In genomic region chr17:79993390-79994221, GRCh38 we compare ENCODE assay signal across 1 cellular context.
A peak's percentile ranks its signal among the peaks of the same experiment; 100 is the strongest.
TF ChIP-seq lines count a peak whose summit lies in the region.

No MANE protein-coding gene starts in this region.

TF ChIP-seq in HepG2, 621 proteins besides CTCF, POLR2A, EP300 and RAD21 (continued from another document and continues in another):
- TF ChIP-seq ZNF281 (CRISPR knock-in tag; IDR thresholded peaks at IDR 0.05; ENCODE audit: borderline replicate concordance) (peak; percentile 90), GTF2F1 (IDR thresholded peaks at IDR 0.05; ENCODE audit: low read length) (peak; percentile 50; the same call in 1 of the 2 replicates), ZNF772 (CRISPR knock-in tag; IDR thresholded peaks at IDR 0.05) (peak; percentile 88), ZNF138 (CRISPR knock-in tag; IDR thresholded peaks at IDR 0.05; ENCODE audit: low read depth) (peak; percentile 90), FIP1L1 (IDR thresholded peaks at IDR 0.05; ENCODE audit: borderline replicate concordance, insufficient read depth, low read depth, low read length) (no peak), ZBTB7B (CRISPR knock-in tag; IDR thresholded peaks at IDR 0.05) (peak; percentile 100), ZNF263 (CRISPR knock-in tag; IDR thresholded peaks at IDR 0.05) (peak; percentile 100), U2AF2 (IDR thresholded peaks at IDR 0.05; ENCODE audit: low read depth, low read length) (no peak), HDAC1 (CRISPR knock-in tag; IDR thresholded peaks at IDR 0.05) (peak; percentile 99), ZNF629 (CRISPR knock-in tag; conservative IDR thresholded peaks at IDR 0.05) (peak; percentile 62), ZBTB4 (CRISPR knock-in tag; IDR thresholded peaks at IDR 0.05; ENCODE audit: borderline replicate concordance) (peak; percentile 99), SOX13 (IDR thresholded peaks at IDR 0.05) (peak; percentile 77), SOX13 (CRISPR knock-in tag; conservative IDR thresholded peaks at IDR 0.05 in 1 of 2, IDR thresholded peaks at IDR 0.05 in 1 of 2) (peak in 1 of 2 experiments; percentile 95; a peak in 2 of 4 replicates), SP1 (IDR thresholded peaks at IDR 0.05) (no peak), SP1 (CRISPR knock-in tag; IDR thresholded peaks at IDR 0.05) (peak; percentile 44; the same call in 1 of the 2 replicates), ZNF446 (CRISPR knock-in tag; IDR thresholded peaks at IDR 0.05) (0 out of 2 replicates have a peak, but pooled peaks have one; percentile 14), NR0B2 (CRISPR knock-in tag; IDR thresholded peaks at IDR 0.05) (peak; percentile 51), ZNF460 (CRISPR knock-in tag; IDR thresholded peaks at IDR 0.05; ENCODE audit: borderline replicate concordance) (peak; percentile 81; the same call in 1 of the 2 replicates), KMT2B (CRISPR knock-in tag; IDR thresholded peaks at IDR 0.05) (peak; percentile 75; the same call in 1 of the 2 replicates), ZNF589 (CRISPR knock-in tag; conservative IDR thresholded peaks at IDR 0.05) (0 out of 2 replicates have a peak, but pooled peaks have one; percentile 46), ZNF841 (CRISPR knock-in tag; IDR thresholded peaks at IDR 0.05; ENCODE audit: borderline replicate concordance) (no peak), NR3C1 (CRISPR knock-in tag; IDR thresholded peaks at IDR 0.05) (no peak), MTA3 (CRISPR knock-in tag; IDR thresholded peaks at IDR 0.05) (no peak), JUN (CRISPR knock-in tag; IDR thresholded peaks at IDR 0.05) (peak; percentile 98), ZNF207 (IDR thresholded peaks at IDR 0.05; ENCODE audit: borderline replicate concordance) (no peak), XRCC5 (optimal IDR thresholded peaks at IDR 0.05; ENCODE audit: low read length) (peak; percentile 83), ZNF251 (CRISPR knock-in tag; IDR thresholded peaks at IDR 0.05) (no peak), ZBTB2 (CRISPR knock-in tag; IDR thresholded peaks at IDR 0.05; ENCODE audit: low read depth) (peak; percentile 64; the same call in 1 of the 2 replicates), MYNN (CRISPR knock-in tag; IDR thresholded peaks at IDR 0.05; ENCODE audit: low read depth) (no peak; the same call in 1 of the 2 replicates), ZSCAN30 (CRISPR knock-in tag; IDR thresholded peaks at IDR 0.05) (no peak), ZNF737 (CRISPR knock-in tag; IDR thresholded peaks at IDR 0.05; ENCODE audit: borderline replicate concordance) (peak; percentile 84; the same call in 1 of the 2 replicates), ZNF501 (CRISPR knock-in tag; IDR thresholded peaks at IDR 0.05) (peak; percentile 75), HMG20B (CRISPR knock-in tag; conservative IDR thresholded peaks at IDR 0.05) (peak; percentile 88), CENPT (CRISPR knock-in tag; IDR thresholded peaks at IDR 0.05; ENCODE audit: low read depth) (0 out of 2 replicates have a peak, but pooled peaks have one; percentile 57), SAP130 (CRISPR knock-in tag; IDR thresholded peaks at IDR 0.05; ENCODE audit: low read depth) (peak; percentile 99), ZBTB46 (CRISPR knock-in tag; IDR thresholded peaks at IDR 0.05; ENCODE audit: borderline replicate concordance) (peak; percentile 99), ZNF280B (CRISPR knock-in tag; IDR thresholded peaks at IDR 0.05; ENCODE audit: borderline replicate concordance) (peak; percentile 92), ZNF607 (CRISPR knock-in tag; IDR thresholded peaks at IDR 0.05; ENCODE audit: borderline replicate concordance) (peak; percentile 54; the same call in 1 of the 2 replicates), ZNF572 (CRISPR knock-in tag; IDR thresholded peaks at IDR 0.05) (no peak), LBX2 (CRISPR knock-in tag; IDR thresholded peaks at IDR 0.05; ENCODE audit: borderline replicate concordance) (0 out of 2 replicates have a peak, but pooled peaks have one; percentile 25), AHR (CRISPR knock-in tag; IDR thresholded peaks at IDR 0.05) (peak; percentile 32; the same call in 1 of the 2 replicates), ZFP41 (CRISPR knock-in tag; IDR thresholded peaks at IDR 0.05; ENCODE audit: borderline replicate concordance) (peak; percentile 96), PHF20 (CRISPR knock-in tag; IDR thresholded peaks at IDR 0.05) (peak; percentile 49), HHEX (CRISPR knock-in tag; IDR thresholded peaks at IDR 0.05) (no peak), SSRP1 (CRISPR knock-in tag; IDR thresholded peaks at IDR 0.05) (no peak)
- TF ChIP-seq, protein P1, sequence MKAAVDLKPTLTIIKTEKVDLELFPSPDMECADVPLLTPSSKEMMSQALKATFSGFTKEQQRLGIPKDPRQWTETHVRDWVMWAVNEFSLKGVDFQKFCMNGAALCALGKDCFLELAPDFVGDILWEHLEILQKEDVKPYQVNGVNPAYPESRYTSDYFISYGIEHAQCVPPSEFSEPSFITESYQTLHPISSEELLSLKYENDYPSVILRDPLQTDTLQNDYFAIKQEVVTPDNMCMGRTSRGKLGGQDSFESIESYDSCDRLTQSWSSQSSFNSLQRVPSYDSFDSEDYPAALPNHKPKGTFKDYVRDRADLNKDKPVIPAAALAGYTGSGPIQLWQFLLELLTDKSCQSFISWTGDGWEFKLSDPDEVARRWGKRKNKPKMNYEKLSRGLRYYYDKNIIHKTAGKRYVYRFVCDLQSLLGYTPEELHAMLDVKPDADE (CRISPR knock-in tag; IDR thresholded peaks at IDR 0.05), result peak; percentile 60; the same call in 1 of the 2 replicates
- TF ChIP-seq, protein P2, sequence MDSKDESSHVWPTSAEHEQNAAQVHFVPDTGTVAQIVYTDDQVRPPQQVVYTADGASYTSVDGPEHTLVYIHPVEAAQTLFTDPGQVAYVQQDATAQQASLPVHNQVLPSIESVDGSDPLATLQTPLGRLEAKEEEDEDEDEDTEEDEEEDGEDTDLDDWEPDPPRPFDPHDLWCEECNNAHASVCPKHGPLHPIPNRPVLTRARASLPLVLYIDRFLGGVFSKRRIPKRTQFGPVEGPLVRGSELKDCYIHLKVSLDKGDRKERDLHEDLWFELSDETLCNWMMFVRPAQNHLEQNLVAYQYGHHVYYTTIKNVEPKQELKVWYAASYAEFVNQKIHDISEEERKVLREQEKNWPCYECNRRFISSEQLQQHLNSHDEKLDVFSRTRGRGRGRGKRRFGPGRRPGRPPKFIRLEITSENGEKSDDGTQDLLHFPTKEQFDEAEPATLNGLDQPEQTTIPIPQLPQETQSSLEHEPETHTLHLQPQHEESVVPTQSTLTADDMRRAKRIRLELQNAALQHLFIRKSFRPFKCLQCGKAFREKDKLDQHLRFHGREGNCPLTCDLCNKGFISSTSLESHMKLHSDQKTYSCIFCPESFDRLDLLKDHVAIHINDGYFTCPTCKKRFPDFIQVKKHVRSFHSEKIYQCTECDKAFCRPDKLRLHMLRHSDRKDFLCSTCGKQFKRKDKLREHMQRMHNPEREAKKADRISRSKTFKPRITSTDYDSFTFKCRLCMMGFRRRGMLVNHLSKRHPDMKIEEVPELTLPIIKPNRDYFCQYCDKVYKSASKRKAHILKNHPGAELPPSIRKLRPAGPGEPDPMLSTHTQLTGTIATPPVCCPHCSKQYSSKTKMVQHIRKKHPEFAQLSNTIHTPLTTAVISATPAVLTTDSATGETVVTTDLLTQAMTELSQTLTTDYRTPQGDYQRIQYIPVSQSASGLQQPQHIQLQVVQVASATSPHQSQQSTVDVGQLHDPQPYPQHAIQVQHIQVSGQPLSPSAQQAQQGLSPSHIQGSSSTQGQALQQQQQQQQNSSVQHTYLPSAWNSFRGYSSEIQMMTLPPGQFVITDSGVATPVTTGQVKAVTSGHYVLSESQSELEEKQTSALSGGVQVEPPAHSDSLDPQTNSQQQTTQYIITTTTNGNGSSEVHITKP (CRISPR knock-in tag; IDR thresholded peaks at IDR 0.05; ENCODE audit: low read depth), result peak; percentile 83
- TF ChIP-seq, protein P3, sequence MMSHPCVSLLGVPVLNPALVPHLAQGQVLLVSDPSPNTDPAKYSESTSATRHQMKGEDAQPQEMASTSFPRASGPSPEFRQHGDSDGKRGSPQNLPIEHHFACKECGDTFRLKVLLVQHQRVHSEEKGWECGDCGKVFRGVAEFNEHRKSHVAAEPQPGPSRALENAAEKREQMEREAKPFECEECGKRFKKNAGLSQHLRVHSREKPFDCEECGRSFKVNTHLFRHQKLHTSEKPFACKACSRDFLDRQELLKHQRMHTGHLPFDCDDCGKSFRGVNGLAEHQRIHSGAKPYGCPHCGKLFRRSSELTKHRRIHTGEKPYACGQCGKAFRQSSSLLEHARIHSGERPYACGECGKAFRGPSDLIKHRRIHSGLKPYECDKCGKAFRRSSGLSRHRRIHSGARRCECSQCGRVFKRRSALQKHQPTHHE (CRISPR knock-in tag; IDR thresholded peaks at IDR 0.05; ENCODE audit: borderline replicate concordance), result peak; percentile 78; the same call in 1 of the 2 replicates
